19 cellular contexts compared by ENCODE assay signal in genomic region chr1:206896261-206896660, GRCh38. TPM values are rescaled to one million over a fixed set of nuclear protein-coding genes. Genes with fewer than 3 reads are reported as not detected.
A peak's percentile ranks its signal among the peaks of the same experiment; 100 is the strongest.
DNase-seq lines count a peak whose midpoint lies in the region; ATAC-seq and TF ChIP-seq lines count a peak whose summit lies in the region.
"Had no signal": no experiment of that assay in that cellular context is flagged by ENCODE, and none has a peak within 500 bp of the region (broad histone marks: within the 10 kb centered on the region; RNA-seq: fewer than 3 reads in every experiment).

No MANE protein-coding gene starts in this region.

- peaks cover 0 to 7% (median 0%) of the 10 kb centered on the region in 4 donors for H3K4me1 ChIP-seq in transverse colon

- no peak overlapping the region for H3K4me3 ChIP-seq in transverse colon

- H3K27ac Mint-ChIP-seq in stimulated activated naive CD8-positive, alpha-beta T cell treated with anti-CD3 and anti-CD28 coated beads, Interleukin-15, Interleukin-2, amounts not matched to agents 100 ng/mL and 50 ng/mL, for 24 hours: peak overlapping the region; percentile 86
- H3K27ac Mint-ChIP-seq: B cell had no signal

- TF ChIP-seq EP300 in transverse colon (IDR thresholded peaks at IDR 0.05; ENCODE audit: low read depth): no peak

- intact Hi-C loops in transverse colon (cut with DNase I; ENCODE audit: low total_unique reads): no loop called here

- TF ChIP-seq CTCF in transverse colon (IDR thresholded peaks at IDR 0.05): no peak

- TF ChIP-seq POLR2A in transverse colon (IDR thresholded peaks at IDR 0.05): no peak

- no peak overlapping the region for H3K4me3 Mint-ChIP-seq in stimulated activated naive CD8-positive, alpha-beta T cell treated with anti-CD3 and anti-CD28 coated beads, Interleukin-15, Interleukin-2, amounts not matched to agents 100 ng/mL and 50 ng/mL, for 24 hours
- H3K4me3 Mint-ChIP-seq: activated naive CD8-positive, alpha-beta T cell; B cell; neural crest cell had no signal

- peaks cover 8% of the 10 kb centered on the region for H3K27me3 ChIP-seq in transverse colon

- in situ Hi-C loops in transverse colon (cut with MboI; ENCODE audit: low pct_ligation_motif_present in 1 of 4, low pct_unique_long_range_greater_than_20kb in 1 of 4, low sequenced_read_pairs in 3 of 4): no loop called here

- H3K4me1 Mint-ChIP-seq in stimulated activated naive CD8-positive, alpha-beta T cell treated with anti-CD3 and anti-CD28 coated beads, Interleukin-15, Interleukin-2, amounts not matched to agents 100 ng/mL and 50 ng/mL, for 24 hours (ENCODE audit: low read depth): peaks cover 93% of the 10 kb centered on the region
- H3K4me1 Mint-ChIP-seq: neural crest cell had no signal

- H3K36me3 Mint-ChIP-seq in stimulated activated naive CD8-positive, alpha-beta T cell treated with anti-CD3 and anti-CD28 coated beads, Interleukin-15, Interleukin-2, amounts not matched to agents 100 ng/mL and 50 ng/mL, for 24 hours (ENCODE audit: low read depth): peaks cover 8% of the 10 kb centered on the region

- no peaks in the 10 kb centered on the region for H3K27me3 Mint-ChIP-seq in stimulated activated naive CD8-positive, alpha-beta T cell treated with anti-CD3 and anti-CD28 coated beads, Interleukin-15, Interleukin-2, amounts not matched to agents 100 ng/mL and 50 ng/mL, for 24 hours
- H3K27me3 Mint-ChIP-seq: activated naive CD8-positive, alpha-beta T cell; B cell had no signal

- DNase-seq in stimulated activated naive CD8-positive, alpha-beta T cell treated with anti-CD3 and anti-CD28 coated beads, Interleukin-15, Interleukin-2, amounts not matched to agents 100 U/mL and 50 U/mL, for 24 hours: no peak
- DNase-seq in NCI-H82 (lab: John Stamatoyannopoulos, UW): peak; percentile 67
- peak; percentile 93 for DNase-seq in fibroblast of gingiva (ENCODE audit: low read depth)
- DNase-seq in iPS-NIHi11 (ENCODE audit: low spot score): no peak
- no peak for DNase-seq in transverse colon
- DNase-seq: effector memory CD4-positive, alpha-beta T cell; foreskin melanocyte; KG1; NCI-H1417 treated with DMSO at 0.1 percent for 48 hours had no signal

- no peaks in the 10 kb centered on the region for H3K36me3 ChIP-seq in transverse colon

- H3K27ac ChIP-seq in transverse colon: no peak overlapping the region

- 77 to 78% methylated on average over 2 to 3 of the region's 3 CpGs for WGBS in transverse colon (ENCODE audit: low coverage in 1 of 2), 2 donors

- no peaks in the 10 kb centered on the region for H3K9me3 ChIP-seq in transverse colon

- no peaks in the 10 kb centered on the region for H3K9me3 Mint-ChIP-seq in stimulated activated naive CD8-positive, alpha-beta T cell treated with anti-CD3 and anti-CD28 coated beads, Interleukin-15, Interleukin-2, amounts not matched to agents 100 ng/mL and 50 ng/mL, for 24 hours
- H3K9me3 Mint-ChIP-seq: neural crest cell had no signal

- ATAC-seq in stimulated activated naive CD8-positive, alpha-beta T cell treated with anti-CD3 and anti-CD28 coated beads, Interleukin-15, Interleukin-2, amounts not matched to agents 100 U/mL and 50 U/mL, for 24 hours: no peak
- no peak for ATAC-seq in HG02763 (IDR thresholded peaks at IDR 0.05; ENCODE audit: unreplicated experiment)
- ATAC-seq in GM21576 (IDR thresholded peaks at IDR 0.05; ENCODE audit: unreplicated experiment): no peak
- ATAC-seq: HCT116 had no signal

RNA-seq across cellular contexts. Expression of gene IL24, which starts 1.0 kb away (rescaled TPM):
- total RNA-seq in transverse colon: not detected
- total RNA-seq: B cell, lung microvascular endothelial cell, NCI-H460, neural crest cell had no signal

RNA-seq across cellular contexts. Expression of gene FCMR, which starts 25.5 kb away (rescaled TPM):
- total RNA-seq in transverse colon: 10 to 100 TPM in 2 of 4 donors, 1 to 10 TPM in 1, under 1 TPM in 1; 1.00 to 51.6 (median 15.9) TPM
- total RNA-seq: lung microvascular endothelial cell, NCI-H460, neural crest cell had no signal

RNA-seq across cellular contexts. Expression of gene IL20, which starts 30.8 kb away (rescaled TPM):
- total RNA-seq in transverse colon: not detected
- total RNA-seq: activated CD8-positive, alpha-beta memory T cell treated with anti-CD3 and anti-CD28 coated beads for 36 hours; B cell; lung microvascular endothelial cell; NCI-H460; neural crest cell had no signal

RNA-seq across cellular contexts. Expression of gene PIGR, which starts 50.0 kb away (rescaled TPM):
- total RNA-seq in transverse colon: over 10,000 TPM in 1 of 4 donors, 1,000 to 10,000 TPM in 3; 3,370 to 10,796 (median 6,659) TPM
- total RNA-seq: lung microvascular endothelial cell, NCI-H460, neural crest cell had no signal

Comparison
In these comparisons a context has a peak if more than half of its experiments do, and no peak if none do; other contexts are left out.
1. DNase-seq: peak in NCI-H82 (single experiment) and fibroblast of gingiva (single experiment); none in stimulated activated naive CD8-positive, alpha-beta T cell treated with anti-CD3 and anti-CD28 coated beads, Interleukin-15, Interleukin-2, amounts not matched to agents 100 U/mL and 50 U/mL, for 24 hours (single experiment), iPS-NIHi11 (single experiment) and transverse colon (single experiment).